ENCODE assay signal across 24 cellular contexts in the genomic region with DNA sequence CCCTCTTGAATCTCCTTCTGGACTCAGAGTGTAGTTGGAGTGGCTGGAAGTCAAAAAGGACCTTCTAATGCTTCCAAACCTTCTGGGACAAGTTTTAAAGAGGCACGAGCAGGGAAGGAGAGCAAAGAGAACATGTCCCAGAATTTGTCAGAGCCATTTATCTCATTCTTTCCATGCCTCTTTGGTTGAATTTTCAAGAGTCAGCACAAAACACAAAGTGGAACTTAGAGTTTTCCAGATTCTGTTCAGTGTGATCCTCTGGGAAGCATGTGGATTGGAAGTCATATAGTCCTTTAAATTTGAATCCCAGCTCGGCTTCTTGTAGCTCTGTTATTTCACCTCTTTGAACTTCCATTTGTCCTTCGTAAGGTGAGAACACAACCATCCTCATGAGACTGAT.
"Had no signal": no experiment of that assay in that cellular context is flagged by ENCODE, and none has a peak within 500 bp of the region (broad histone marks: within the 10 kb centered on the region; RNA-seq: fewer than 3 reads in every experiment).

No MANE protein-coding gene starts in this region.

- H3K27ac ChIP-seq: SJSA1, SK-N-MC had no signal

- H3K4me1 ChIP-seq: SJSA1 had no signal

- H3K4me3 ChIP-seq: MG63, SJSA1, SK-N-MC had no signal

- ATAC-seq: T-cell had no signal

- H3K27me3 Mint-ChIP-seq: T-cell had no signal

- H3K9me3 ChIP-seq: MG63 had no signal

- H3K27me3 ChIP-seq: MG63 had no signal

- FAIRE-seq: RCC 7860 had no signal

- H3K4me3 Mint-ChIP-seq: T-cell had no signal

- H3K27ac Mint-ChIP-seq: T-cell had no signal

- H3K36me3 ChIP-seq: MG63, SJSA1 had no signal

- DNase-seq: Karpas-422, KG1, MG63, NCI-H1092, NCI-H1105 treated with DMSO at 0.1 percent for 48 hours, NCI-H1417 treated with DMSO at 0.1 percent for 48 hours, NCI-H187, NCI-H2029, NCI-H2081 treated with DMSO at 0.1 percent for 48 hours, NCI-H2171, NCI-H226, NCI-H446, NCI-H510A, NCI-H524 treated with DMSO at 0.1 percent for 48 hours, NCI-H69, NCI-H774, Right ventricle myocardium superior, RPMI8226, SIG-M5, SW 1271, T-cell had no signal
